Comparison of ENCODE assay signal across 24 cellular contexts in the genomic region with DNA sequence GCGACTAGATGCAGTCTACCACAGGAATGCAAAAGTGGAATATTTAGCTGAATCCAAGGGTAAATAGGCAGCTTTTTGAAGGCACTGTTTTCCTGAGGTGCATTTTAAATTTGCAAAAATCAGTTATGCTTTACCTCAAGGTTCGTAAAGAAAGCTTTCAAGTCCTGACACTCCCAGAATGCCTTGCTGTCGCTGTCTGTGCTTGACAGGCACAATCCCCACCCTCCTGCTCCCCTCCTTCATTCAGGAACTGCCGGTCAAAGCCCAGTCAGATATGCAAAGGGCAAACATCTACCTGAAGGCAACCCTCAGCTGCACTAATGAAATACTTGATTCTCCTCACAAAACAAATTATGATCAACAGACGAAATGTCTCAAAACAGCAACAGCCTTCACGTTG.
"Had no signal": no experiment of that assay in that cellular context is flagged by ENCODE, and none has a peak within 500 bp of the region (broad histone marks: within the 10 kb centered on the region; RNA-seq: fewer than 3 reads in every experiment).

No MANE protein-coding gene starts in this region.

- H3K4me3 Mint-ChIP-seq: activated CD4-positive, alpha-beta memory T cell treated with anti-CD3 and anti-CD28 coated beads, Interleukin-2, amount 10 ng/mL, durations not matched to agents 7 days and 5 days; activated naive CD4-positive, alpha-beta T cell treated with anti-CD3 and anti-CD28 coated beads, Interleukin-2, amount 10 ng/mL, durations not matched to agents 7 days and 5 days; activated naive CD8-positive, alpha-beta T cell treated with anti-CD3 and anti-CD28 coated beads for 36 hours; activated T-cell treated with anti-CD3 and anti-CD28 coated beads, Interleukin-2, amount 50 U/mL, for 72 hours; T-cell had no signal

- H3K4me1 Mint-ChIP-seq: activated CD4-positive, alpha-beta memory T cell treated with anti-CD3 and anti-CD28 coated beads, Interleukin-2, amount 10 ng/mL, durations not matched to agents 7 days and 5 days; activated naive CD4-positive, alpha-beta T cell treated with anti-CD3 and anti-CD28 coated beads, Interleukin-2, amount 10 ng/mL, durations not matched to agents 7 days and 5 days had no signal

- H3K27me3 ChIP-seq: brain microvascular endothelial cell, cardiac muscle cell, MG63 had no signal

- H3K9me3 Mint-ChIP-seq: activated CD4-positive, alpha-beta memory T cell treated with anti-CD3 and anti-CD28 coated beads, Interleukin-2, amount 10 ng/mL, durations not matched to agents 7 days and 5 days had no signal

- DNase-seq: activated CD4-positive, alpha-beta memory T cell treated with anti-CD3 and anti-CD28 coated beads, Interleukin-2, amount 10 ng/mL, durations not matched to agents 7 days and 5 days; activated CD4-positive, alpha-beta T cell treated with anti-CD3 and anti-CD28 coated beads, Interleukin-2, amount 50 U/mL, for 1 hour; activated CD4-positive, CD25-positive, alpha-beta regulatory T cell; activated gamma-delta T cell treated with Interleukin-2 at 50 U/mL for 16 hours; activated naive CD4-positive, alpha-beta T cell treated with anti-CD3 and anti-CD28 coated beads, Interleukin-2, amount 10 ng/mL, durations not matched to agents 7 days and 5 days; activated naive CD8-positive, alpha-beta T cell treated with anti-CD3 and anti-CD28 coated beads for 36 hours; activated T-cell treated with anti-CD3 and anti-CD28 coated beads, Interleukin-2, amount 50 U/mL, for 72 hours; brain microvascular endothelial cell; MG63; MV-4-11; NCI-H1092 treated with DMSO at 0.1 percent for 48 hours; NCI-H1417 treated with DMSO at 0.1 percent for 48 hours; NCI-H1694; NCI-H2029; NCI-H226; NCI-H69; OCI-M1; RPMI8226; T-cell; T-helper 2 cell; T1000 had no signal

- H3K27ac ChIP-seq: brain microvascular endothelial cell, cardiac muscle cell, SK-N-MC had no signal

- H3K36me3 Mint-ChIP-seq: activated naive CD4-positive, alpha-beta T cell treated with anti-CD3 and anti-CD28 coated beads, Interleukin-2, amount 10 ng/mL, durations not matched to agents 7 days and 5 days; activated naive CD8-positive, alpha-beta T cell treated with anti-CD3 and anti-CD28 coated beads for 36 hours; T-cell had no signal

- H3K36me3 ChIP-seq: brain microvascular endothelial cell, cardiac muscle cell, MG63 had no signal

- H3K27me3 Mint-ChIP-seq: activated naive CD4-positive, alpha-beta T cell treated with anti-CD3 and anti-CD28 coated beads, Interleukin-2, amount 10 ng/mL, durations not matched to agents 7 days and 5 days; activated naive CD8-positive, alpha-beta T cell treated with anti-CD3 and anti-CD28 coated beads for 36 hours; T-cell had no signal

- H3K9me3 ChIP-seq: MG63 had no signal

- H3K4me3 ChIP-seq: cardiac muscle cell, MG63, SK-N-MC had no signal

- H3K27ac Mint-ChIP-seq: activated CD4-positive, alpha-beta memory T cell treated with anti-CD3 and anti-CD28 coated beads, Interleukin-2, amount 10 ng/mL, durations not matched to agents 7 days and 5 days; activated naive CD4-positive, alpha-beta T cell treated with anti-CD3 and anti-CD28 coated beads, Interleukin-2, amount 10 ng/mL, durations not matched to agents 7 days and 5 days; activated naive CD8-positive, alpha-beta T cell treated with anti-CD3 and anti-CD28 coated beads for 36 hours; activated T-cell treated with anti-CD3 and anti-CD28 coated beads, Interleukin-2, amount 50 U/mL, for 72 hours; activated T-helper 2 cell treated with anti-CD3 and anti-CD28 coated beads, Interferon-gamma antibody, Interleukin-2, Interleukin-4, amounts not matched to agents 10 μg/mL and 5 μg/mL and 100 μg/mL, durations not matched to agents 14 hours and 24 hours and 36 hours; T-cell had no signal
